Comparison of ENCODE assay signal across 1 cellular context in the genomic region with DNA sequence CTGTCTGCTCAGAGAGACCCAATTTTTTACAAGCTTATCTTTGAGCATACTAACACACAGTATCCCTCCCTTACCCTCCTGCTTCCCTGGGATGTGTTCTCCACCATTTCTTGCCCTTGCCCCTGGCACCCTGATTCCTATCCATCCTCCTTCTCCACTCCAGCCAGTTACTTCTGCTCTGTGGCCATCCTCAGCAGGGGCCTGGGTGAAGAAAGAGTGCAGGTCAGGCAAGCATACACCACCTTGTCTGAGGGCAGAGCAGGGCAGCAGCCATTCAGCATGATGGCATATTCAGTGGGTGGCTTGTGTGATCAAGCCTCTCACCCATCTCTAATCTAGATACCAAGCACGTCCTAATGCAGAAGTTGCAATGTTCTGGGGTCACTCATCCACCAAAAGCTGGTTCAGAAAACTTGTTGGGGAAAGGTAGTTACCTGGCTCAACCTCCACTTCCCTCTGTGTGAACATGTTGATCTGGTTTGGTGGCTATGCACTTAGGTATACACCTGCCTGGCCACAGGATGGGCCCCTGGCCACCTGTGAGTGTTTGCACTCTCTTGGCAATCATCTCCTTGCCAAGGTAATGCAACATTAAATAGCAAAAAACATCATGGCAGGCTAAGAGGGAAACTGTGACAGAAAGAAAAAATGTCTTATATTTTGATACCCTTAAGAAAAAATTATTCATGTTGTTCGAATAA.
TF ChIP-seq lines count a peak whose summit lies in the region.

No MANE protein-coding gene starts in this region.

TF ChIP-seq in K562, 482 proteins besides CTCF, POLR2A, EP300 and RAD21 (continued from another document):
- TF ChIP-seq, protein P1, sequence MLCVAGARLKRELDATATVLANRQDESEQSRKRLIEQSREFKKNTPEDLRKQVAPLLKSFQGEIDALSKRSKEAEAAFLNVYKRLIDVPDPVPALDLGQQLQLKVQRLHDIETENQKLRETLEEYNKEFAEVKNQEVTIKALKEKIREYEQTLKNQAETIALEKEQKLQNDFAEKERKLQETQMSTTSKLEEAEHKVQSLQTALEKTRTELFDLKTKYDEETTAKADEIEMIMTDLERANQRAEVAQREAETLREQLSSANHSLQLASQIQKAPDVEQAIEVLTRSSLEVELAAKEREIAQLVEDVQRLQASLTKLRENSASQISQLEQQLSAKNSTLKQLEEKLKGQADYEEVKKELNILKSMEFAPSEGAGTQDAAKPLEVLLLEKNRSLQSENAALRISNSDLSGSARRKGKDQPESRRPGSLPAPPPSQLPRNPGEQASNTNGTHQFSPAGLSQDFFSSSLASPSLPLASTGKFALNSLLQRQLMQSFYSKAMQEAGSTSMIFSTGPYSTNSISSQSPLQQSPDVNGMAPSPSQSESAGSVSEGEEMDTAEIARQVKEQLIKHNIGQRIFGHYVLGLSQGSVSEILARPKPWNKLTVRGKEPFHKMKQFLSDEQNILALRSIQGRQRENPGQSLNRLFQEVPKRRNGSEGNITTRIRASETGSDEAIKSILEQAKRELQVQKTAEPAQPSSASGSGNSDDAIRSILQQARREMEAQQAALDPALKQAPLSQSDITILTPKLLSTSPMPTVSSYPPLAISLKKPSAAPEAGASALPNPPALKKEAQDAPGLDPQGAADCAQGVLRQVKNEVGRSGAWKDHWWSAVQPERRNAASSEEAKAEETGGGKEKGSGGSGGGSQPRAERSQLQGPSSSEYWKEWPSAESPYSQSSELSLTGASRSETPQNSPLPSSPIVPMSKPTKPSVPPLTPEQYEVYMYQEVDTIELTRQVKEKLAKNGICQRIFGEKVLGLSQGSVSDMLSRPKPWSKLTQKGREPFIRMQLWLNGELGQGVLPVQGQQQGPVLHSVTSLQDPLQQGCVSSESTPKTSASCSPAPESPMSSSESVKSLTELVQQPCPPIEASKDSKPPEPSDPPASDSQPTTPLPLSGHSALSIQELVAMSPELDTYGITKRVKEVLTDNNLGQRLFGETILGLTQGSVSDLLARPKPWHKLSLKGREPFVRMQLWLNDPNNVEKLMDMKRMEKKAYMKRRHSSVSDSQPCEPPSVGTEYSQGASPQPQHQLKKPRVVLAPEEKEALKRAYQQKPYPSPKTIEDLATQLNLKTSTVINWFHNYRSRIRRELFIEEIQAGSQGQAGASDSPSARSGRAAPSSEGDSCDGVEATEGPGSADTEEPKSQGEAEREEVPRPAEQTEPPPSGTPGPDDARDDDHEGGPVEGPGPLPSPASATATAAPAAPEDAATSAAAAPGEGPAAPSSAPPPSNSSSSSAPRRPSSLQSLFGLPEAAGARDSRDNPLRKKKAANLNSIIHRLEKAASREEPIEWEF (CRISPR knock-in tag; IDR thresholded peaks at IDR 0.05), result no peak
- TF ChIP-seq MCM7 (IDR thresholded peaks at IDR 0.05) (no peak), TEAD4 (IDR thresholded peaks at IDR 0.05; ENCODE audit: low read length) (no peak), TEAD4 (CRISPR knock-in tag; IDR thresholded peaks at IDR 0.05; ENCODE audit: borderline replicate concordance) (0 out of 2 replicates have a peak, but pooled peaks have one; percentile 68), MYNN (IDR thresholded peaks at IDR 0.05) (no peak), MYNN (CRISPR knock-in tag; IDR thresholded peaks at IDR 0.05) (0 out of 2 replicates have a peak, but pooled peaks have one; percentile 33), TOE1 (IDR thresholded peaks at IDR 0.05; ENCODE audit: borderline replicate concordance) (no peak), TOE1 (CRISPR knock-in tag; IDR thresholded peaks at IDR 0.05; ENCODE audit: borderline replicate concordance, low read depth) (no peak), PHF8 (IDR thresholded peaks at IDR 0.05; ENCODE audit: borderline replicate concordance, low read length) (no peak; the same call in 1 of the 2 replicates)
- TF ChIP-seq, protein P2, sequence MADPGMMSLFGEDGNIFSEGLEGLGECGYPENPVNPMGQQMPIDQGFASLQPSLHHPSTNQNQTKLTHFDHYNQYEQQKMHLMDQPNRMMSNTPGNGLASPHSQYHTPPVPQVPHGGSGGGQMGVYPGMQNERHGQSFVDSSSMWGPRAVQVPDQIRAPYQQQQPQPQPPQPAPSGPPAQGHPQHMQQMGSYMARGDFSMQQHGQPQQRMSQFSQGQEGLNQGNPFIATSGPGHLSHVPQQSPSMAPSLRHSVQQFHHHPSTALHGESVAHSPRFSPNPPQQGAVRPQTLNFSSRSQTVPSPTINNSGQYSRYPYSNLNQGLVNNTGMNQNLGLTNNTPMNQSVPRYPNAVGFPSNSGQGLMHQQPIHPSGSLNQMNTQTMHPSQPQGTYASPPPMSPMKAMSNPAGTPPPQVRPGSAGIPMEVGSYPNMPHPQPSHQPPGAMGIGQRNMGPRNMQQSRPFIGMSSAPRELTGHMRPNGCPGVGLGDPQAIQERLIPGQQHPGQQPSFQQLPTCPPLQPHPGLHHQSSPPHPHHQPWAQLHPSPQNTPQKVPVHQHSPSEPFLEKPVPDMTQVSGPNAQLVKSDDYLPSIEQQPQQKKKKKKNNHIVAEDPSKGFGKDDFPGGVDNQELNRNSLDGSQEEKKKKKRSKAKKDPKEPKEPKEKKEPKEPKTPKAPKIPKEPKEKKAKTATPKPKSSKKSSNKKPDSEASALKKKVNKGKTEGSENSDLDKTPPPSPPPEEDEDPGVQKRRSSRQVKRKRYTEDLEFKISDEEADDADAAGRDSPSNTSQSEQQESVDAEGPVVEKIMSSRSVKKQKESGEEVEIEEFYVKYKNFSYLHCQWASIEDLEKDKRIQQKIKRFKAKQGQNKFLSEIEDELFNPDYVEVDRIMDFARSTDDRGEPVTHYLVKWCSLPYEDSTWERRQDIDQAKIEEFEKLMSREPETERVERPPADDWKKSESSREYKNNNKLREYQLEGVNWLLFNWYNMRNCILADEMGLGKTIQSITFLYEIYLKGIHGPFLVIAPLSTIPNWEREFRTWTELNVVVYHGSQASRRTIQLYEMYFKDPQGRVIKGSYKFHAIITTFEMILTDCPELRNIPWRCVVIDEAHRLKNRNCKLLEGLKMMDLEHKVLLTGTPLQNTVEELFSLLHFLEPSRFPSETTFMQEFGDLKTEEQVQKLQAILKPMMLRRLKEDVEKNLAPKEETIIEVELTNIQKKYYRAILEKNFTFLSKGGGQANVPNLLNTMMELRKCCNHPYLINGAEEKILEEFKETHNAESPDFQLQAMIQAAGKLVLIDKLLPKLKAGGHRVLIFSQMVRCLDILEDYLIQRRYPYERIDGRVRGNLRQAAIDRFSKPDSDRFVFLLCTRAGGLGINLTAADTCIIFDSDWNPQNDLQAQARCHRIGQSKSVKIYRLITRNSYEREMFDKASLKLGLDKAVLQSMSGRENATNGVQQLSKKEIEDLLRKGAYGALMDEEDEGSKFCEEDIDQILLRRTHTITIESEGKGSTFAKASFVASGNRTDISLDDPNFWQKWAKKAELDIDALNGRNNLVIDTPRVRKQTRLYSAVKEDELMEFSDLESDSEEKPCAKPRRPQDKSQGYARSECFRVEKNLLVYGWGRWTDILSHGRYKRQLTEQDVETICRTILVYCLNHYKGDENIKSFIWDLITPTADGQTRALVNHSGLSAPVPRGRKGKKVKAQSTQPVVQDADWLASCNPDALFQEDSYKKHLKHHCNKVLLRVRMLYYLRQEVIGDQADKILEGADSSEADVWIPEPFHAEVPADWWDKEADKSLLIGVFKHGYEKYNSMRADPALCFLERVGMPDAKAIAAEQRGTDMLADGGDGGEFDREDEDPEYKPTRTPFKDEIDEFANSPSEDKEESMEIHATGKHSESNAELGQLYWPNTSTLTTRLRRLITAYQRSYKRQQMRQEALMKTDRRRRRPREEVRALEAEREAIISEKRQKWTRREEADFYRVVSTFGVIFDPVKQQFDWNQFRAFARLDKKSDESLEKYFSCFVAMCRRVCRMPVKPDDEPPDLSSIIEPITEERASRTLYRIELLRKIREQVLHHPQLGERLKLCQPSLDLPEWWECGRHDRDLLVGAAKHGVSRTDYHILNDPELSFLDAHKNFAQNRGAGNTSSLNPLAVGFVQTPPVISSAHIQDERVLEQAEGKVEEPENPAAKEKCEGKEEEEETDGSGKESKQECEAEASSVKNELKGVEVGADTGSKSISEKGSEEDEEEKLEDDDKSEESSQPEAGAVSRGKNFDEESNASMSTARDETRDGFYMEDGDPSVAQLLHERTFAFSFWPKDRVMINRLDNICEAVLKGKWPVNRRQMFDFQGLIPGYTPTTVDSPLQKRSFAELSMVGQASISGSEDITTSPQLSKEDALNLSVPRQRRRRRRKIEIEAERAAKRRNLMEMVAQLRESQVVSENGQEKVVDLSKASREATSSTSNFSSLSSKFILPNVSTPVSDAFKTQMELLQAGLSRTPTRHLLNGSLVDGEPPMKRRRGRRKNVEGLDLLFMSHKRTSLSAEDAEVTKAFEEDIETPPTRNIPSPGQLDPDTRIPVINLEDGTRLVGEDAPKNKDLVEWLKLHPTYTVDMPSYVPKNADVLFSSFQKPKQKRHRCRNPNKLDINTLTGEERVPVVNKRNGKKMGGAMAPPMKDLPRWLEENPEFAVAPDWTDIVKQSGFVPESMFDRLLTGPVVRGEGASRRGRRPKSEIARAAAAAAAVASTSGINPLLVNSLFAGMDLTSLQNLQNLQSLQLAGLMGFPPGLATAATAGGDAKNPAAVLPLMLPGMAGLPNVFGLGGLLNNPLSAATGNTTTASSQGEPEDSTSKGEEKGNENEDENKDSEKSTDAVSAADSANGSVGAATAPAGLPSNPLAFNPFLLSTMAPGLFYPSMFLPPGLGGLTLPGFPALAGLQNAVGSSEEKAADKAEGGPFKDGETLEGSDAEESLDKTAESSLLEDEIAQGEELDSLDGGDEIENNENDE (IDR thresholded peaks at IDR 0.05; ENCODE audit: low read depth, low read length), result no peak
